8 cellular contexts compared by ENCODE assay signal in the genomic region with DNA sequence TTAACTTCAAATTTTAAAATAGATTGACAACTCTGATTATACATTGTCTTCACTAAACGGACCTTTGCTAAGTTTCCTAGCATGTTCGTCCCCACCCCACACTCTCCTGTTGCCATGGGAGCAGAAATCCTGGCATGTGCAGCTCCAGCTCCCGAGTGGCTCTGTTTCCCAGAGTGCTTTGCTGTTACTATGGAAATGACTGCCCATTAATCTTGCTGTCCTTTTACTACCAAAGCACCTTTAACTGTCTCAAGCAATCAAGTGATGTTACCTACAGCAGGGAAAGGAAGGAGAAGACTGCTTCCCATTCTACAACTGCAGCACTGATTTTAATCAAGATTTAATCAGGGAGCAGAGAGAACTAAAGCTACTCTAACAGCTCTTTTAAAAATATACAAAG.
DNase-seq lines count a peak whose midpoint lies in the region; ATAC-seq and TF ChIP-seq lines count a peak whose summit lies in the region.

No MANE protein-coding gene starts in this region.

- ATAC-seq in HG02642 (IDR thresholded peaks at IDR 0.05; ENCODE audit: poor library complexity, unreplicated experiment) (no peak), HG02623 (IDR thresholded peaks at IDR 0.05; ENCODE audit: unreplicated experiment) (no peak)

- no peaks in the 10 kb centered on the region for H3K36me3 ChIP-seq in neural progenitor cell

- peaks cover 27% of the 10 kb centered on the region for H3K4me1 Mint-ChIP-seq in neural progenitor cell

- no peaks in the 10 kb centered on the region for H3K27me3 Mint-ChIP-seq in neural progenitor cell (ENCODE audit: insufficient read depth, low read depth)

- TF ChIP-seq CTCF in neural progenitor cell (IDR thresholded peaks at IDR 0.05) (no peak), GM10266 (IDR thresholded peaks at IDR 0.05; ENCODE audit: control insufficient read depth, insufficient read depth, low read depth, missing control alignments) (no peak)

- no peaks in the 10 kb centered on the region for H3F3A ChIP-seq in neural progenitor cell (ENCODE audit: low read depth)

- H3K79me2 ChIP-seq in neural progenitor cell (ENCODE audit: low read depth): no peaks in the 10 kb centered on the region

- DNase-seq in NCI-H2196 (lab: John Stamatoyannopoulos, UW; ENCODE audit: unreplicated experiment): peak; percentile 30
- DNase-seq in NCI-H2196 treated with DMSO at 0.1 percent for 48 hours (lab: John Stamatoyannopoulos, UW; ENCODE audit: unreplicated experiment): no peak
- peak; percentile 53 for DNase-seq in NCI-H510A treated with DMSO at 0.1 percent for 48 hours (lab: John Stamatoyannopoulos, UW)
- peak; percentile 31 to 32 for DNase-seq in dermis microvascular lymphatic vessel endothelial cell (ENCODE audit: low read depth in 2 of 2)
- peak; percentile 15 for DNase-seq in neural progenitor cell (ENCODE audit: low spot score)
- DNase-seq in GM10266 (ENCODE audit: extremely low spot score): no peak

- no peaks in the 10 kb centered on the region for H3K36me3 Mint-ChIP-seq in neural progenitor cell

- H3K4me3 Mint-ChIP-seq in neural progenitor cell: no peak overlapping the region

- peaks cover 2% of the 10 kb centered on the region for H3K9me3 Mint-ChIP-seq in neural progenitor cell

- peak overlapping the region; percentile 96 for H3K27ac Mint-ChIP-seq in neural progenitor cell

- H3K9me3 ChIP-seq in neural progenitor cell (ENCODE audit: low read depth): no peaks in the 10 kb centered on the region

- H2AFZ ChIP-seq in neural progenitor cell (replicated peaks): peak overlapping the region; percentile 91

- H3K4me2 ChIP-seq in neural progenitor cell: no peak overlapping the region

- H3K4me1 ChIP-seq in neural progenitor cell: peaks cover 9% of the 10 kb centered on the region

- no peaks in the 10 kb centered on the region for H4K20me1 ChIP-seq in neural progenitor cell (ENCODE audit: low read depth)

- H3K9ac ChIP-seq in neural progenitor cell: no peak overlapping the region

- H3K27ac ChIP-seq in neural progenitor cell: no peak overlapping the region

- no peaks in the 10 kb centered on the region for H3K27me3 ChIP-seq in neural progenitor cell

- H3K4me3 ChIP-seq in neural progenitor cell: no peak overlapping the region

Comparison
In these comparisons a context has a peak if more than half of its experiments do, and no peak if none do; other contexts are left out.
1. DNase-seq: peak in NCI-H2196 (single experiment), NCI-H510A treated with DMSO at 0.1 percent for 48 hours (single experiment), dermis microvascular lymphatic vessel endothelial cell (2 of 2) and neural progenitor cell (single experiment); none in NCI-H2196 treated with DMSO at 0.1 percent for 48 hours (single experiment) and GM10266 (single experiment).